16 cellular contexts compared by ENCODE assay signal in the genomic region with DNA sequence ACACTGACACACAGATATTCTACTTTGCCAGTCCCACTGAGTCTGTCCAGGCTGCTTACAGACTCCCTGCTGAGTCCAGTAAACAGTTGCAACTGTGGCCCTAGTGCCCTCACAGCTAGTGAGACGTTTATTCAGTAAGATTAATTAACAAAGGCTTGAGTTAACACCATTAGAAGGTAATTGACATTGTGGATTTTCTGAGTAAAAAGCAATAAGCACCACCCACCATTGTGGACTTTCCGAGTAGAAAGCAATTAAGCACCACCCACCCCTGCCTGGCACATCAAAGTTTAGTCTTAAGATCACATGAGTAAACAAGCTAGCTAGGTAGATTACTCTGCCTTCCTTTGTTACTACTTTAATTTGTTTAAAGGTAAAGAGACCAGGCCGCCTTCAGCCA.
"Had no signal": no experiment of that assay in that cellular context is flagged by ENCODE, and none has a peak within 500 bp of the region (broad histone marks: within the 10 kb centered on the region; RNA-seq: fewer than 3 reads in every experiment).

No MANE protein-coding gene starts in this region.

- ATAC-seq: heart left ventricle; naive thymus-derived CD8-positive, alpha-beta T cell; sciatic nerve; stimulated activated naive B cell treated with anti-CD40 and anti-IgM and Interleukin-4, amounts not matched to agents 10 μg/mL and 1 μg/mL and 100 μg/mL, for 72 hours; stimulated activated naive CD8-positive, alpha-beta T cell treated with anti-CD3 and anti-CD28 coated beads, Interleukin-15, amount 100 ng/mL, for 72 hours had no signal

- H3K27ac Mint-ChIP-seq: naive thymus-derived CD8-positive, alpha-beta T cell; stimulated activated naive B cell treated with anti-CD40 and anti-IgM and Interleukin-4, amounts not matched to agents 10 μg/mL and 1 μg/mL and 100 μg/mL, for 72 hours; stimulated activated naive CD8-positive, alpha-beta T cell treated with anti-CD3 and anti-CD28 coated beads, Interleukin-15, amount 100 ng/mL, for 72 hours had no signal

- H3K4me3 ChIP-seq: coronary artery, heart left ventricle, spleen, testis, tibial nerve had no signal

- H3K27me3 Mint-ChIP-seq: naive thymus-derived CD8-positive, alpha-beta T cell; stimulated activated naive B cell treated with anti-CD40 and anti-IgM and Interleukin-4, amounts not matched to agents 10 μg/mL and 1 μg/mL and 100 μg/mL, for 72 hours; stimulated activated naive CD8-positive, alpha-beta T cell treated with anti-CD3 and anti-CD28 coated beads, Interleukin-15, amount 100 ng/mL, for 72 hours had no signal

- H3K36me3 Mint-ChIP-seq: stimulated activated naive B cell treated with anti-CD40 and anti-IgM and Interleukin-4, amounts not matched to agents 10 μg/mL and 1 μg/mL and 100 μg/mL, for 72 hours had no signal

- DNase-seq: effector CD4-positive, alpha-beta T cell; foreskin melanocyte; heart left ventricle; hippocampal formation; naive thymus-derived CD8-positive, alpha-beta T cell; posterior cingulate gyrus; spleen; stimulated activated CD4-positive, alpha-beta T cell treated with anti-CD3 and anti-CD28 coated beads, Interleukin-15, amount 100 ng/mL, for 24 hours; stimulated activated CD4-positive, alpha-beta T cell treated with anti-CD3 and anti-CD28 coated beads, Interleukin-1b, Interleukin-23, amount 100 ng/mL, for 48 hours; stimulated activated CD4-positive, alpha-beta T cell treated with anti-CD3 and anti-CD28 coated beads, Interleukin-4, amount 100 ng/mL, for 24 hours; stimulated activated naive B cell treated with anti-CD40 and anti-IgM and Interleukin-4, amounts not matched to agents 10 μg/mL and 1 μg/mL and 100 μg/mL, for 72 hours; stimulated activated naive CD8-positive, alpha-beta T cell treated with anti-CD3 and anti-CD28 coated beads, Interleukin-15, amount 100 ng/mL, for 72 hours; testis had no signal

- H3K4me3 Mint-ChIP-seq: naive thymus-derived CD8-positive, alpha-beta T cell; stimulated activated naive B cell treated with anti-CD40 and anti-IgM and Interleukin-4, amounts not matched to agents 10 μg/mL and 1 μg/mL and 100 μg/mL, for 72 hours; stimulated activated naive CD8-positive, alpha-beta T cell treated with anti-CD3 and anti-CD28 coated beads, Interleukin-15, amount 100 ng/mL, for 72 hours had no signal

- H3K4me1 Mint-ChIP-seq: naive thymus-derived CD8-positive, alpha-beta T cell; stimulated activated naive B cell treated with anti-CD40 and anti-IgM and Interleukin-4, amounts not matched to agents 10 μg/mL and 1 μg/mL and 100 μg/mL, for 72 hours; stimulated activated naive CD8-positive, alpha-beta T cell treated with anti-CD3 and anti-CD28 coated beads, Interleukin-15, amount 100 ng/mL, for 72 hours had no signal

- H3K27me3 ChIP-seq: heart left ventricle, spleen, testis, tibial nerve had no signal

- H3K36me3 ChIP-seq: heart left ventricle, spleen, tibial nerve had no signal
